9 cellular contexts compared by ENCODE assay signal in genomic region chr6:131061771-131062160, GRCh38. TPM values are rescaled to one million over a fixed set of nuclear protein-coding genes. Genes with fewer than 3 reads are reported as not detected.
A peak's percentile ranks its signal among the peaks of the same experiment; 100 is the strongest.
DNase-seq lines count a peak whose midpoint lies in the region; ATAC-seq and TF ChIP-seq lines count a peak whose summit lies in the region.
"Had no signal": no experiment of that assay in that cellular context is flagged by ENCODE, and none has a peak within 500 bp of the region (broad histone marks: within the 10 kb centered on the region; RNA-seq: fewer than 3 reads in every experiment).

No MANE protein-coding gene starts in this region.

- in situ Hi-C loops in transverse colon (cut with MboI; ENCODE audit: low pct_ligation_motif_present in 1 of 4, low pct_unique_long_range_greater_than_20kb in 1 of 4, low sequenced_read_pairs in 3 of 4) = no loop called here

- peak overlapping the region in 1 of 2 donors; percentile 38 for H3K9ac ChIP-seq in liver (ENCODE audit: low read depth in 1 of 2, low read length in 2 of 2)

- no peak for TF ChIP-seq POLR2A in transverse colon (IDR thresholded peaks at IDR 0.05)

- ATAC-seq in activated T-cell treated with anti-CD3 and anti-CD28 coated beads, Interleukin-2, amount 50 U/mL, for 72 hours (replicated peaks in 1 of 2) = no peak
- no peak for ATAC-seq in GM21528 (IDR thresholded peaks at IDR 0.05; ENCODE audit: low FRiP score, unreplicated experiment)
- no peak for ATAC-seq in GM19395 (IDR thresholded peaks at IDR 0.05; ENCODE audit: unreplicated experiment)
- no peak for ATAC-seq in foreskin keratinocyte

- H3K4me3 Mint-ChIP-seq in activated T-cell treated with anti-CD3 and anti-CD28 coated beads, Interleukin-2, amount 50 U/mL, for 72 hours = peak overlapping the region; percentile 82 to 86

- peaks cover 3 to 7% of the 10 kb centered on the region in 2 donors for H3K4me1 ChIP-seq in ascending aorta
- H3K4me1 ChIP-seq in liver (ENCODE audit: control insufficient read depth in 4 of 4, insufficient read depth in 4 of 4, low read length in 3 of 4) = peaks cover 3 to 9% (median 5%) of the 10 kb centered on the region in 4 donors
- peaks cover 8 to 47% (median 23%) of the 10 kb centered on the region in 4 donors for H3K4me1 ChIP-seq in transverse colon
- peaks cover 6% of the 10 kb centered on the region for H3K4me1 ChIP-seq in foreskin keratinocyte

- TF ChIP-seq CTCF in ascending aorta (IDR thresholded peaks at IDR 0.05) (no peak), liver (IDR thresholded peaks at IDR 0.05; ENCODE audit: low read depth, low read length, missing input control) (no peak), transverse colon (IDR thresholded peaks at IDR 0.05) (no peak), foreskin keratinocyte (conservative IDR thresholded peaks at IDR 0.05) (no peak)

- H3K9me3 ChIP-seq in ascending aorta (no peaks in the 10 kb centered on the region), liver (ENCODE audit: control insufficient read depth in 4 of 4, low read length in 3 of 4) (no peaks in the 10 kb centered on the region), transverse colon (no peaks in the 10 kb centered on the region)
- H3K9me3 ChIP-seq: adrenal gland had no signal

- no peak for TF ChIP-seq EP300 in transverse colon (IDR thresholded peaks at IDR 0.05; ENCODE audit: low read depth)

- H3K4me1 Mint-ChIP-seq in activated T-cell treated with anti-CD3 and anti-CD28 coated beads, Interleukin-2, amount 50 U/mL, for 72 hours (ENCODE audit: low read depth) = peaks cover 25% of the 10 kb centered on the region

- WGBS in liver = 18% methylated on average over 10 of the region's 10 CpGs
- WGBS in transverse colon (ENCODE audit: low coverage in 1 of 2), 2 donors = 14 to 22% methylated on average over 9 to 10 of the region's 10 CpGs

- peaks cover 13% of the 10 kb centered on the region for H3K27me3 Mint-ChIP-seq in activated T-cell treated with anti-CD3 and anti-CD28 coated beads, Interleukin-2, amount 50 U/mL, for 72 hours (ENCODE audit: low read depth)

- TF ChIP-seq RAD21 in liver (IDR thresholded peaks at IDR 0.05) = no peak

- H3K9me3 Mint-ChIP-seq in activated T-cell treated with anti-CD3 and anti-CD28 coated beads, Interleukin-2, amount 50 U/mL, for 72 hours = no peaks in the 10 kb centered on the region

- intact Hi-C loops in ascending aorta (cut with DNase I) = loop anchor here (2.0 to 5.0 kb wide), 4 partner anchors 59 to 174 kb away; no protein-coding TSS in a partner anchor
- intact Hi-C loops in transverse colon (cut with DNase I; ENCODE audit: low total_unique reads) = no loop called here

- peak overlapping the region; percentile 13 for H3K27ac Mint-ChIP-seq in activated T-cell treated with anti-CD3 and anti-CD28 coated beads, Interleukin-2, amount 50 U/mL, for 72 hours

- DNase-seq in activated T-cell treated with anti-CD3 and anti-CD28 coated beads, Interleukin-2, amount 50 U/mL, for 72 hours = no peak
- no peak for DNase-seq in activated T-cell treated with anti-CD3 and anti-CD28 coated beads, Interleukin-2, amount 50 U/mL, for 1 hour
- DNase-seq in ascending aorta (ENCODE audit: low spot score in 2 of 2) (no peak), transverse colon (no peak), foreskin keratinocyte (no peak)

- H3K36me3 ChIP-seq in ascending aorta (no peaks in the 10 kb centered on the region), liver (ENCODE audit: control insufficient read depth in 4 of 4, insufficient read depth in 3 of 4, low read depth in 1 of 4, low read length in 3 of 4) (no peaks in the 10 kb centered on the region), transverse colon (no peaks in the 10 kb centered on the region)
- H3K36me3 ChIP-seq: adrenal gland had no signal

- H3K27me3 ChIP-seq in ascending aorta = no peaks in the 10 kb centered on the region
- no peaks in the 10 kb centered on the region for H3K27me3 ChIP-seq in liver (ENCODE audit: control insufficient read depth in 4 of 4, insufficient read depth in 4 of 4, low read length in 3 of 4)
- H3K27me3 ChIP-seq in transverse colon = no peaks in the 10 kb centered on the region
- no peaks in the 10 kb centered on the region for H3K27me3 ChIP-seq in foreskin keratinocyte
- H3K27me3 ChIP-seq: adrenal gland had no signal

- H3K4me3 ChIP-seq in ascending aorta (peak overlapping the region; percentile 96 to 97), liver (ENCODE audit: low read depth in 1 of 3, low read length in 3 of 3) (peak overlapping the region in 2 of 3 donors; percentile 61 to 83), transverse colon (peak overlapping the region; percentile 68 to 95 (median 90))

- H3K27ac ChIP-seq in ascending aorta (peak overlapping the region; percentile 77 to 83), liver (ENCODE audit: low read depth in 1 of 2, low read length in 2 of 2) (peak overlapping the region in 1 of 2 donors; percentile 8), transverse colon (peak overlapping the region; percentile 86 to 94 (median 90)), foreskin keratinocyte (no peak overlapping the region)

- H3K36me3 Mint-ChIP-seq in activated T-cell treated with anti-CD3 and anti-CD28 coated beads, Interleukin-2, amount 50 U/mL, for 72 hours (ENCODE audit: insufficient read depth in 2 of 2) = peaks cover 0 to 3% of the 10 kb centered on the region in 2 donors

TF ChIP-seq in liver, 16 proteins besides CTCF, POLR2A, EP300 and RAD21:
- TF ChIP-seq FOXA2 (IDR thresholded peaks at IDR 0.05) = no peak
- TF ChIP-seq SP1 (IDR thresholded peaks at IDR 0.05) = no peak
- TF ChIP-seq ATF3 (IDR thresholded peaks at IDR 0.05) = no peak
- TF ChIP-seq FOXA1 (IDR thresholded peaks at IDR 0.05) = no peak
- TF ChIP-seq TAF1 (conservative IDR thresholded peaks at IDR 0.05) = no peak
- TF ChIP-seq, protein P1, sequence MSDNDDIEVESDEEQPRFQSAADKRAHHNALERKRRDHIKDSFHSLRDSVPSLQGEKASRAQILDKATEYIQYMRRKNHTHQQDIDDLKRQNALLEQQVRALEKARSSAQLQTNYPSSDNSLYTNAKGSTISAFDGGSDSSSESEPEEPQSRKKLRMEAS (IDR thresholded peaks at IDR 0.05) = no peak
- TF ChIP-seq HNF4G (IDR thresholded peaks at IDR 0.05) = no peak
- TF ChIP-seq ZBTB33 (IDR thresholded peaks at IDR 0.05) = no peak
- no peak for TF ChIP-seq EGR1 (IDR thresholded peaks at IDR 0.05; ENCODE audit: low read depth in 2 of 2)
- TF ChIP-seq GABPA (IDR thresholded peaks at IDR 0.05 in 1 of 2, conservative IDR thresholded peaks at IDR 0.05 in 1 of 2) = no peak
- no peak for TF ChIP-seq REST (IDR thresholded peaks at IDR 0.05)
- TF ChIP-seq RXRA (IDR thresholded peaks at IDR 0.05) = no peak
- no peak for TF ChIP-seq HNF4A (conservative IDR thresholded peaks at IDR 0.05)
- TF ChIP-seq JUND (IDR thresholded peaks at IDR 0.05) = no peak

RNA-seq across cellular contexts. Expression of gene EPB41L2, which starts 1.3 kb away (rescaled TPM):
- total RNA-seq in activated T-cell treated with anti-CD3 and anti-CD28 coated beads, Interleukin-2, amount 50 U/mL, for 72 hours = 10 to 100 TPM; 17.5 to 27.4 TPM
- total RNA-seq in ascending aorta = 163 TPM
- 10 to 100 TPM; 27.1 to 43.3 TPM for total RNA-seq in liver
- 10 to 100 TPM in 1 of 2 donors, 1 to 10 TPM in 1; 10.0 to 10.2 TPM for polyA plus RNA-seq in liver
- 100 to 1,000 TPM in 1 of 4 donors, 10 to 100 TPM in 3; 45.3 to 102 (median 61.9) TPM for total RNA-seq in transverse colon
- 35.9 and 38.7 TPM in 2 replicates for total RNA-seq in foreskin keratinocyte
- 17.6 and 19.6 TPM in 2 replicates for polyA plus RNA-seq in foreskin keratinocyte
